In genomic region chr1:27011976-27012563, GRCh38 we compare ENCODE assay signal across 9 cellular contexts. TPM values are rescaled to one million over a fixed set of nuclear protein-coding genes. Genes with fewer than 3 reads are reported as not detected.
DNase-seq lines count a peak whose midpoint lies in the region; ATAC-seq and TF ChIP-seq lines count a peak whose summit lies in the region.
"Had no signal": no experiment of that assay in that cellular context is flagged by ENCODE, and none has a peak within 500 bp of the region (broad histone marks: within the 10 kb centered on the region; RNA-seq: fewer than 3 reads in every experiment).

No MANE protein-coding gene starts in this region.

- peaks cover 0 to 53% of the 10 kb centered on the region in 2 donors for H3K4me1 ChIP-seq in right atrium auricular region

- H3K9me3 Mint-ChIP-seq in WTC11 = no peaks in the 10 kb centered on the region

- peaks cover 6% of the 10 kb centered on the region for H3K36me3 ChIP-seq in H7 (replicated peaks; ENCODE audit: control insufficient read depth, insufficient read depth, low read length)
- no peaks in the 10 kb centered on the region for H3K36me3 ChIP-seq in right atrium auricular region

- TF ChIP-seq CTCF in WTC11 (IDR thresholded peaks at IDR 0.05) = no peak
- no peak for TF ChIP-seq CTCF in right atrium auricular region (IDR thresholded peaks at IDR 0.05)

- POLR2A ChIA-PET in WTC11 (lab: Charles Lee) = interaction anchor here (0.6 to 5.5 kb wide), 15 partner anchors 8 to 386 kb away, joined by 3 to 83 read pairs (median 7); partner anchors contain the start of gene TRNP1

- peak overlapping the region; percentile 92; the same call in 1 of the 2 replicates for H3K27ac Mint-ChIP-seq in WTC11
- H3K27ac Mint-ChIP-seq: activated CD8-positive, alpha-beta memory T cell treated with anti-CD3 and anti-CD28 coated beads, Interleukin-2, amount 10 ng/mL, durations not matched to agents 7 days and 5 days had no signal

- H3K27me3 Mint-ChIP-seq in WTC11 (ENCODE audit: low read depth) = no peaks in the 10 kb centered on the region

- no peak for ATAC-seq in WTC11
- no peak for ATAC-seq in HG02571 (IDR thresholded peaks at IDR 0.05; ENCODE audit: unreplicated experiment)

- H3K4me1 Mint-ChIP-seq in WTC11 = peaks cover 51% of the 10 kb centered on the region

- H3K27me3 ChIP-seq in H7 (ENCODE audit: control insufficient read depth, insufficient read depth, low read length) = no peaks in the 10 kb centered on the region
- H3K27me3 ChIP-seq in right atrium auricular region = no peaks in the 10 kb centered on the region

- peak overlapping the region; percentile 96 for H3K4me3 ChIP-seq in H7 (ENCODE audit: insufficient read depth, low read depth, low read length)
- H3K4me3 ChIP-seq in right atrium auricular region = peak overlapping the region; percentile 48 to 60
- H3K4me3 ChIP-seq in skeletal muscle cell (ENCODE audit: low read depth, low read length) = peak overlapping the region; percentile 46

- peak overlapping the region; percentile 88 for H3K4me3 Mint-ChIP-seq in WTC11
- H3K4me3 Mint-ChIP-seq: activated CD8-positive, alpha-beta memory T cell treated with anti-CD3 and anti-CD28 coated beads, Interleukin-2, amount 10 ng/mL, durations not matched to agents 7 days and 5 days had no signal

- CTCF ChIA-PET in WTC11 (lab: Charles Lee) = interaction anchor here (0.6 to 8.2 kb wide), 10 partner anchors 15 to 1571 kb away, joined by 3 to 126 read pairs (median 3); partner anchors contain the start of gene TRNP1

- DNase-seq in H7 = peak; percentile 46
- DNase-seq in WTC11 (ENCODE audit: low spot score) = no peak
- DNase-seq in right atrium auricular region (ENCODE audit: low spot score) = no peak
- no peak for DNase-seq in skeletal muscle cell (ENCODE audit: low read depth)
- DNase-seq in RKO (ENCODE audit: low spot score) = no peak
- DNase-seq in NCI-H1092 treated with DMSO at 0.1 percent for 48 hours (lab: John Stamatoyannopoulos, UW) = no peak
- DNase-seq in HPDE6-E6E7 (ENCODE audit: extremely low spot score) = no peak

- peak overlapping the region; percentile 85 to 91 for H3K27ac ChIP-seq in right atrium auricular region

- peaks cover 17% of the 10 kb centered on the region; the same call in 1 of the 2 replicates for H3K36me3 Mint-ChIP-seq in WTC11
- H3K36me3 Mint-ChIP-seq: activated CD8-positive, alpha-beta memory T cell treated with anti-CD3 and anti-CD28 coated beads, Interleukin-2, amount 10 ng/mL, durations not matched to agents 7 days and 5 days had no signal

- H3K9me3 ChIP-seq in right atrium auricular region = no peaks in the 10 kb centered on the region

TF ChIP-seq in WTC11, 78 proteins besides CTCF, POLR2A, EP300 and RAD21:
- TF ChIP-seq ZNF396 (CRISPR knock-in tag; IDR thresholded peaks at IDR 0.05; ENCODE audit: borderline replicate concordance) (no peak), RELA (CRISPR knock-in tag; IDR thresholded peaks at IDR 0.05; ENCODE audit: borderline replicate concordance) (no peak), SMAD3 (CRISPR knock-in tag; IDR thresholded peaks at IDR 0.05; ENCODE audit: borderline replicate concordance) (no peak), ZBTB21 (CRISPR knock-in tag; IDR thresholded peaks at IDR 0.05; ENCODE audit: borderline replicate concordance) (no peak), SMAD4 (CRISPR knock-in tag; IDR thresholded peaks at IDR 0.05) (no peak), ZNF416 (CRISPR knock-in tag; IDR thresholded peaks at IDR 0.05) (no peak), HMGA2 (CRISPR knock-in tag; IDR thresholded peaks at IDR 0.05) (no peak), NFE2L1 (CRISPR knock-in tag; IDR thresholded peaks at IDR 0.05) (0 out of 2 replicates have a peak, but pooled peaks have one; percentile 56)
TF ChIP-seq in WTC11: peak in this region for 1.

RNA-seq across cellular contexts. Expression of gene TENT5B, which starts 0.6 kb away (rescaled TPM):
- total RNA-seq in H7 (2014; rRNA removed; shearing (Covaris generic)) = 128 and 154 TPM in 2 replicates
- 104 to 124 TPM (median 119 TPM) in 3 replicates for total RNA-seq in WTC11 (2021)
- total RNA-seq in right atrium auricular region = 10 to 100 TPM; 31.6 to 34.8 TPM
- total RNA-seq: activated CD8-positive, alpha-beta memory T cell treated with anti-CD3 and anti-CD28 coated beads, Interleukin-2, amount 10 ng/mL, durations not matched to agents 7 days and 5 days had no signal

RNA-seq across cellular contexts. Expression of gene TRNP1, which starts 18.6 kb away (rescaled TPM):
- total RNA-seq in H7 (2014; rRNA removed; shearing (Covaris generic)) = 28.9 and 30.5 TPM in 2 replicates
- 37.6 to 51.4 TPM (median 49.4 TPM) in 3 replicates for total RNA-seq in WTC11 (2021)
- total RNA-seq in right atrium auricular region = 100 to 1,000 TPM in 1 of 2 donors, 10 to 100 TPM in 1; 72.5 to 151 TPM

RNA-seq across cellular contexts. Expression of gene KDF1, which starts 51.8 kb away (rescaled TPM):
- total RNA-seq in H7 (2014; rRNA removed; shearing (Covaris generic)) = 14.4 and 14.6 TPM in 2 replicates
- total RNA-seq in WTC11 (2021) (18.9 to 19.8 TPM (median 19.0 TPM) in 3 replicates), right atrium auricular region (under 1 TPM; 0.26 to 0.86 TPM)
- total RNA-seq: activated CD8-positive, alpha-beta memory T cell treated with anti-CD3 and anti-CD28 coated beads, Interleukin-2, amount 10 ng/mL, durations not matched to agents 7 days and 5 days had no signal

Comparison
In these comparisons a context has a peak if more than half of its experiments do, and no peak if none do; other contexts are left out.
1. H3K4me3 ChIP-seq: peak in every context shown above with its lines; median percentile 96 in H7; 54 in right atrium auricular region; 46 in skeletal muscle cell.